Comparison of ENCODE assay signal across 9 cellular contexts in genomic region chr6:112252571-112253504, GRCh38. TPM values are rescaled to one million over a fixed set of nuclear protein-coding genes. Genes with fewer than 3 reads are reported as not detected.
A peak's percentile ranks its signal among the peaks of the same experiment; 100 is the strongest.
DNase-seq lines count a peak whose midpoint lies in the region; ATAC-seq and TF ChIP-seq lines count a peak whose summit lies in the region.
"Had no signal": no experiment of that assay in that cellular context is flagged by ENCODE, and none has a peak within 500 bp of the region (broad histone marks: within the 10 kb centered on the region; RNA-seq: fewer than 3 reads in every experiment).

No MANE protein-coding gene starts in this region.

- peaks cover 12 to 16% of the 10 kb centered on the region in 2 donors for H3K4me1 Mint-ChIP-seq in natural killer cell treated with Interleukin-12 subunit alpha and Interleukin-12 subunit beta and Interleukin-15 and Interleukin-18, amount 100 ng/mL, for 72 hours (ENCODE audit: low read depth in 2 of 2)
- peaks cover 16% of the 10 kb centered on the region in 2 donors for H3K4me1 Mint-ChIP-seq in natural killer cell
- H3K4me1 Mint-ChIP-seq in activated T-helper 2 cell treated with anti-CD3 and anti-CD28 coated beads, Interferon-gamma antibody, Interleukin-2, Interleukin-4, amounts not matched to agents 10 μg/mL and 5 μg/mL and 100 μg/mL, durations not matched to agents 14 hours and 24 hours and 36 hours (ENCODE audit: low read depth), result peaks cover 9% of the 10 kb centered on the region

- no peaks in the 10 kb centered on the region for H3K36me3 Mint-ChIP-seq in natural killer cell treated with Interleukin-12 subunit alpha and Interleukin-12 subunit beta and Interleukin-15 and Interleukin-18, amount 100 ng/mL, for 72 hours
- no peaks in the 10 kb centered on the region for H3K36me3 Mint-ChIP-seq in natural killer cell
- no peaks in the 10 kb centered on the region for H3K36me3 Mint-ChIP-seq in activated T-helper 2 cell treated with anti-CD3 and anti-CD28 coated beads, Interferon-gamma antibody, Interleukin-2, Interleukin-4, amounts not matched to agents 10 μg/mL and 5 μg/mL and 100 μg/mL, durations not matched to agents 14 hours and 24 hours and 36 hours (ENCODE audit: low read depth)

- H3K36me3 ChIP-seq in mucosa of descending colon (ENCODE audit: low read depth) (no peaks in the 10 kb centered on the region), vagina (no peaks in the 10 kb centered on the region)

- H3K27ac ChIP-seq in dorsolateral prefrontal cortex, result peak overlapping the region in 47 of 59 donors; percentile 8 to 93 (median 85)
- H3K27ac ChIP-seq in vagina, result peak overlapping the region; percentile 95

- DNase-seq in natural killer cell treated with Interleukin-12 subunit alpha and Interleukin-12 subunit beta and Interleukin-15 and Interleukin-18, amount 100 ng/mL, for 72 hours (ENCODE audit: low spot score), result no peak
- DNase-seq in natural killer cell (no peak), dorsolateral prefrontal cortex (no peak), mucosa of descending colon (no peak), vagina (ENCODE audit: extremely low spot score in 2 of 2) (no peak), amygdala (lab: John Stamatoyannopoulos, UW) (no peak), NCI-H2081 (lab: John Stamatoyannopoulos, UW) (no peak)
- DNase-seq in activated T-helper 2 cell treated with anti-CD3 and anti-CD28 coated beads, Interferon-gamma antibody, Interleukin-2, Interleukin-4, amounts not matched to agents 10 μg/mL and 5 μg/mL and 100 μg/mL, durations not matched to agents 14 hours and 24 hours and 36 hours (ENCODE audit: low spot score), result no peak
- DNase-seq: T1000 had no signal

- H3K4me1 ChIP-seq in mucosa of descending colon (ENCODE audit: low read depth), result no peaks in the 10 kb centered on the region
- peaks cover 30% of the 10 kb centered on the region for H3K4me1 ChIP-seq in vagina

- TF ChIP-seq POLR2A in vagina (IDR thresholded peaks at IDR 0.05), result no peak

- intact Hi-C loops in natural killer cell (cut with micrococcal nuclease) (no loop called here), dorsolateral prefrontal cortex (cut with DNase I) (no loop called here), mucosa of descending colon (cut with DNase I, micrococcal nuclease) (no loop called here), vagina (cut with DNase I) (no loop called here)
- intact Hi-C loops in activated T-helper 2 cell treated with anti-CD3 and anti-CD28 coated beads, Interferon-gamma antibody, Interleukin-2, Interleukin-4, amounts not matched to agents 10 μg/mL and 5 μg/mL and 100 μg/mL, durations not matched to agents 14 hours and 24 hours and 36 hours (cut with micrococcal nuclease), result no loop called here

- peaks cover 47 to 59% of the 10 kb centered on the region in 2 donors for H3K27me3 Mint-ChIP-seq in natural killer cell treated with Interleukin-12 subunit alpha and Interleukin-12 subunit beta and Interleukin-15 and Interleukin-18, amount 100 ng/mL, for 72 hours
- peaks cover 37 to 87% of the 10 kb centered on the region in 2 donors for H3K27me3 Mint-ChIP-seq in natural killer cell (ENCODE audit: low read depth in 2 of 2)
- peaks cover 64% of the 10 kb centered on the region for H3K27me3 Mint-ChIP-seq in activated T-helper 2 cell treated with anti-CD3 and anti-CD28 coated beads, Interferon-gamma antibody, Interleukin-2, Interleukin-4, amounts not matched to agents 10 μg/mL and 5 μg/mL and 100 μg/mL, durations not matched to agents 14 hours and 24 hours and 36 hours (ENCODE audit: low read depth)

- H3K4me3 ChIP-seq in dorsolateral prefrontal cortex, result peak overlapping the region; percentile 48 to 95 (median 72)
- peak overlapping the region; percentile 12 for H3K4me3 ChIP-seq in mucosa of descending colon
- H3K4me3 ChIP-seq in vagina, result peak overlapping the region; percentile 72 to 77

- TF ChIP-seq CTCF in natural killer cell (IDR thresholded peaks at IDR 0.05) (no peak), dorsolateral prefrontal cortex (IDR thresholded peaks at IDR 0.05 in 54 of 56, conservative IDR thresholded peaks at IDR 0.05 in 2 of 56; ENCODE audit: low read depth in 1 of 56, partially characterized antibody in 56 of 56) (no peak), mucosa of descending colon (IDR thresholded peaks at IDR 0.05) (no peak), vagina (IDR thresholded peaks at IDR 0.05) (no peak)

- peaks cover 0 to 6% (median 0%) of the 10 kb centered on the region in 45 donors for H3K27me3 ChIP-seq in dorsolateral prefrontal cortex
- H3K27me3 ChIP-seq in vagina, result no peaks in the 10 kb centered on the region

- ATAC-seq in natural killer cell treated with Interleukin-12 subunit alpha and Interleukin-12 subunit beta and Interleukin-15 and Interleukin-18, amount 100 ng/mL, for 72 hours, result no peak
- ATAC-seq in natural killer cell (no peak), mucosa of descending colon (no peak)

- H3K9me3 Mint-ChIP-seq in natural killer cell treated with Interleukin-12 subunit alpha and Interleukin-12 subunit beta and Interleukin-15 and Interleukin-18, amount 100 ng/mL, for 72 hours, result no peaks in the 10 kb centered on the region
- H3K9me3 Mint-ChIP-seq in natural killer cell, result no peaks in the 10 kb centered on the region
- no peaks in the 10 kb centered on the region for H3K9me3 Mint-ChIP-seq in activated T-helper 2 cell treated with anti-CD3 and anti-CD28 coated beads, Interferon-gamma antibody, Interleukin-2, Interleukin-4, amounts not matched to agents 10 μg/mL and 5 μg/mL and 100 μg/mL, durations not matched to agents 14 hours and 24 hours and 36 hours

- peak overlapping the region; percentile 70 for H3K4me3 Mint-ChIP-seq in natural killer cell treated with Interleukin-12 subunit alpha and Interleukin-12 subunit beta and Interleukin-15 and Interleukin-18, amount 100 ng/mL, for 72 hours
- no peak overlapping the region for H3K4me3 Mint-ChIP-seq in natural killer cell
- H3K4me3 Mint-ChIP-seq in activated T-helper 2 cell treated with anti-CD3 and anti-CD28 coated beads, Interferon-gamma antibody, Interleukin-2, Interleukin-4, amounts not matched to agents 10 μg/mL and 5 μg/mL and 100 μg/mL, durations not matched to agents 14 hours and 24 hours and 36 hours (ENCODE audit: low read depth), result no peak overlapping the region

- no peak overlapping the region for H3K27ac Mint-ChIP-seq in natural killer cell treated with Interleukin-12 subunit alpha and Interleukin-12 subunit beta and Interleukin-15 and Interleukin-18, amount 100 ng/mL, for 72 hours
- H3K27ac Mint-ChIP-seq in natural killer cell, result no peak overlapping the region
- no peak overlapping the region for H3K27ac Mint-ChIP-seq in activated T-helper 2 cell treated with anti-CD3 and anti-CD28 coated beads, Interferon-gamma antibody, Interleukin-2, Interleukin-4, amounts not matched to agents 10 μg/mL and 5 μg/mL and 100 μg/mL, durations not matched to agents 14 hours and 24 hours and 36 hours

- no peaks in the 10 kb centered on the region for H3K9me3 ChIP-seq in mucosa of descending colon
- H3K9me3 ChIP-seq in vagina, result no peaks in the 10 kb centered on the region

RNA-seq across cellular contexts. Expression of gene LAMA4, which starts 1.5 kb away (rescaled TPM):
- not detected for total RNA-seq in natural killer cell treated with Interleukin-12 subunit alpha and Interleukin-12 subunit beta and Interleukin-15 and Interleukin-18, amount 100 ng/mL, for 72 hours
- not detected for total RNA-seq in natural killer cell
- 10 to 100 TPM; 11.7 to 46.8 (median 26.5) TPM for total RNA-seq in dorsolateral prefrontal cortex
- 100 to 1,000 TPM in 1 of 3 donors, 10 to 100 TPM in 2; 15.9 to 101 (median 37.0) TPM for total RNA-seq in mucosa of descending colon
- total RNA-seq in vagina, result 56.5 TPM
- total RNA-seq in activated T-helper 2 cell treated with anti-CD3 and anti-CD28 coated beads, Interferon-gamma antibody, Interleukin-2, Interleukin-4, amounts not matched to agents 10 μg/mL and 5 μg/mL and 100 μg/mL, durations not matched to agents 14 hours and 24 hours and 36 hours, result not detected in 2 replicates

Comparison
In these comparisons a context has a peak if more than half of its experiments do, and no peak if none do; other contexts are left out.
1. H3K4me3 ChIP-seq: peak in every context shown above with its lines; median percentile 74 in vagina; 72 in dorsolateral prefrontal cortex; 12 in mucosa of descending colon.
2. RNA of gene LAMA4, which starts 1.5 kb away (total RNA-seq): 56.5 TPM in vagina (single experiment), 15.9 to 101 TPM in mucosa of descending colon and 11.7 to 46.8 TPM in dorsolateral prefrontal cortex; not detected in natural killer cell treated with Interleukin-12 subunit alpha and Interleukin-12 subunit beta and Interleukin-15 and Interleukin-18, amount 100 ng/mL, for 72 hours, not detected in natural killer cell and not detected in activated T-helper 2 cell treated with anti-CD3 and anti-CD28 coated beads, Interferon-gamma antibody, Interleukin-2, Interleukin-4, amounts not matched to agents 10 μg/mL and 5 μg/mL and 100 μg/mL, durations not matched to agents 14 hours and 24 hours and 36 hours; every median in the first group is over 4 times any median in the second.